In the genomic region with DNA sequence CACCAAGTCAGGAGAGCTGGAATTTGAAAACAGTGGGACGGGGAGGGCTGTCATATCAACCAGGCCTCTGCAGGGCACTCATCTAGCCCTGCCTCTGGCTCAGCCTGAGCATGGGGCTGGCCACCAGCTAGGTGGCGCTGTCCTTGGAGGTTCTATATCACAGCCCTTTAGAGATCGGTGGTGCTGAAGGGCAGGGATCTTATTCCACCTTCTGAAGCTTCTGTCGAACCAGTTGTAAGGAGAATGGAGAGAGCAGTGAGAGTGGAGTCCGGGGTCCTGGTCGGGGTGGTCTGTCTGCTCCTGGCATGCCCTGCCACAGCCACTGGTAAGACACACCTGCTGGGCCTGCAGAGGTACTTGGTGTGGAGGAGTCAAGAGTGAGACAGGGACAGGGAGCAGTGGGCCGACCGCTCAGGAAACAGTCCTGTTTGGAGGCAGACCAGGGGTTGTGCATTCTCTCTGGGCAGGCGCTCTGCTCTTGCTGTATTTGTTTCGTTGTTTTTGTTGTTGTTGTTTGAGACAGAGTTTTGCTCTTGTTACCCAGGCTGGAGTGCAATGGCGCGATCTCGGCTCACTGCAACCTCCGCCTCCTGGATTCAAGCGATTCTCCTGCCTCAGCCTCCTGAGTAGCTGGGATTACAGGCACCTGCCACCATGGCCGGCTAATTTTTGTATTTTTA, we compare ENCODE assay signal across 8 cellular contexts. TPM values are rescaled to one million over a fixed set of nuclear protein-coding genes. Genes with fewer than 3 reads are reported as not detected.
DNase-seq lines count a peak whose midpoint lies in the region; ATAC-seq and TF ChIP-seq lines count a peak whose summit lies in the region.

A gene with protein sequence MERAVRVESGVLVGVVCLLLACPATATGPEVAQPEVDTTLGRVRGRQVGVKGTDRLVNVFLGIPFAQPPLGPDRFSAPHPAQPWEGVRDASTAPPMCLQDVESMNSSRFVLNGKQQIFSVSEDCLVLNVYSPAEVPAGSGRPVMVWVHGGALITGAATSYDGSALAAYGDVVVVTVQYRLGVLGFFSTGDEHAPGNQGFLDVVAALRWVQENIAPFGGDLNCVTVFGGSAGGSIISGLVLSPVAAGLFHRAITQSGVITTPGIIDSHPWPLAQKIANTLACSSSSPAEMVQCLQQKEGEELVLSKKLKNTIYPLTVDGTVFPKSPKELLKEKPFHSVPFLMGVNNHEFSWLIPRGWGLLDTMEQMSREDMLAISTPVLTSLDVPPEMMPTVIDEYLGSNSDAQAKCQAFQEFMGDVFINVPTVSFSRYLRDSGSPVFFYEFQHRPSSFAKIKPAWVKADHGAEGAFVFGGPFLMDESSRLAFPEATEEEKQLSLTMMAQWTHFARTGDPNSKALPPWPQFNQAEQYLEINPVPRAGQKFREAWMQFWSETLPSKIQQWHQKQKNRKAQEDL (plus strand): TSS at position 202 of the 680 bp plus-strand sequence. CDS start 42 bp downstream, at position 244.

- no peaks in the 10 kb centered on the region for H3K36me3 Mint-ChIP-seq in naive thymus-derived CD4-positive, alpha-beta T cell

- no peaks in the 10 kb centered on the region for H3K9me3 Mint-ChIP-seq in naive thymus-derived CD4-positive, alpha-beta T cell

- peaks cover 10 to 33% (median 17%) of the 10 kb centered on the region in 7 donors for H3K4me1 Mint-ChIP-seq in naive thymus-derived CD4-positive, alpha-beta T cell

- CTCF ChIA-PET in AG04449 (lab: Yijun Ruan, JAX): interaction anchor here (0.8 to 6.1 kb wide), 27 partner anchors 9 to 226 kb away, joined by 3 to 57 read pairs (median 6); a partner anchor contains a TSS
- CTCF ChIA-PET in naive thymus-derived CD4-positive, alpha-beta T cell (lab: Charles Lee): interaction anchor here (0.6 to 1.2 kb wide), 2 partner anchors 14 to 18 kb away, joined by 3 to 4 read pairs; no protein-coding TSS in a partner anchor

- DNase-seq in AG04449 (ENCODE audit: low read depth, low spot score): no peak
- peak; percentile 73 for DNase-seq in GM13977 (ENCODE audit: low spot score)
- peak; percentile 51 for DNase-seq in NCI-H526 treated with DMSO at 0.1 percent for 48 hours (lab: John Stamatoyannopoulos, UW)
- DNase-seq in activated CD4-positive, alpha-beta T cell treated with anti-CD3 and anti-CD28 coated beads, Interleukin-2, amount 50 U/mL, for 4 hours: peak; percentile 49 to 54
- peak in 8 of 9 donors; percentile 23 to 71 (median 34) for DNase-seq in naive thymus-derived CD4-positive, alpha-beta T cell
- peak; percentile 76 to 78 for DNase-seq in thyroid gland

- TF ChIP-seq CTCF in AG04449 (IDR thresholded peaks at IDR 0.05; ENCODE audit: insufficient read depth, low read length, missing control alignments): peak; percentile 84
- TF ChIP-seq CTCF in GM13977 (IDR thresholded peaks at IDR 0.05; ENCODE audit: extremely low read depth, insufficient read depth, missing control alignments): peak; percentile 85
- peak; percentile 33 to 83 (median 66) for TF ChIP-seq CTCF in thyroid gland (IDR thresholded peaks at IDR 0.05)

- POLR2A ChIA-PET in AG04449 (lab: Yijun Ruan, JAX): no interaction called here
- POLR2A ChIA-PET in naive thymus-derived CD4-positive, alpha-beta T cell (lab: Charles Lee): no interaction called here

- H3K27me3 ChIP-seq in esophagus (ENCODE audit: control insufficient read depth in 1 of 2, insufficient read depth in 2 of 2, low read length in 2 of 2): no peaks in the 10 kb centered on the region
- H3K27me3 ChIP-seq in naive thymus-derived CD4-positive, alpha-beta T cell (ENCODE audit: control insufficient read depth in 2 of 2, insufficient read depth in 2 of 2, low read length in 2 of 2): no peaks in the 10 kb centered on the region
- no peaks in the 10 kb centered on the region for H3K27me3 ChIP-seq in thyroid gland

- H3K4me3 ChIP-seq in AG04449 (ENCODE audit: low read depth, low read length) (no peak within 1 kb of the TSS), esophagus (ENCODE audit: low read depth in 1 of 2, low read length in 2 of 2) (no peak within 1 kb of the TSS), thyroid gland (replicated peaks in 1 of 3) (no peak within 1 kb of the TSS)
- no peak within 1 kb of the TSS for H3K4me3 ChIP-seq in naive thymus-derived CD4-positive, alpha-beta T cell (ENCODE audit: low read length)

- peak; percentile 78 for ATAC-seq in HG03280 (IDR thresholded peaks at IDR 0.05; ENCODE audit: unreplicated experiment)
- ATAC-seq in naive thymus-derived CD4-positive, alpha-beta T cell: peak; percentile 90

- no peak for TF ChIP-seq POLR2A in thyroid gland (IDR thresholded peaks at IDR 0.05)

- peak within 1 kb of the TSS in 2 of 9 donors; percentile 68 to 91 for H3K27ac Mint-ChIP-seq in naive thymus-derived CD4-positive, alpha-beta T cell

- peaks cover 0 to 5% (median 0%) of the 10 kb centered on the region in 5 donors for H3K27me3 Mint-ChIP-seq in naive thymus-derived CD4-positive, alpha-beta T cell

- H3K27ac ChIP-seq in esophagus (ENCODE audit: low read depth in 2 of 2, low read length in 1 of 2) (peak within 1 kb of the TSS; percentile 27 to 65), thyroid gland (no peak within 1 kb of the TSS)
- no peak within 1 kb of the TSS for H3K27ac ChIP-seq in naive thymus-derived CD4-positive, alpha-beta T cell (ENCODE audit: low read depth, low read length)

- in situ Hi-C loops in GM13977 (cut with MboI; ENCODE audit: low pct_unique_long_range_greater_than_20kb, low sequenced_read_pairs, unreplicated experiment): no loop called here

- H3K9me3 ChIP-seq in esophagus (ENCODE audit: control insufficient read depth in 2 of 2, insufficient read depth in 1 of 2, low read depth in 1 of 2, low read length in 1 of 2) (no peaks in the 10 kb centered on the region), thyroid gland (no peaks in the 10 kb centered on the region)
- H3K9me3 ChIP-seq in naive thymus-derived CD4-positive, alpha-beta T cell (ENCODE audit: control insufficient read depth in 2 of 3, low read length in 3 of 3): no peaks in the 10 kb centered on the region

- H3K36me3 ChIP-seq in esophagus (ENCODE audit: control insufficient read depth in 2 of 2, insufficient read depth in 2 of 2, low read length in 1 of 2) (no peaks in the 10 kb centered on the region), thyroid gland (no peaks in the 10 kb centered on the region)
- H3K36me3 ChIP-seq in naive thymus-derived CD4-positive, alpha-beta T cell (ENCODE audit: control insufficient read depth in 2 of 3, insufficient read depth in 3 of 3, low read length in 3 of 3): no peaks in the 10 kb centered on the region

- H3K4me3 Mint-ChIP-seq in naive thymus-derived CD4-positive, alpha-beta T cell: peak within 1 kb of the TSS in 1 of 10 donors; percentile 92

- H3K4me1 ChIP-seq in esophagus (ENCODE audit: control insufficient read depth in 2 of 2, insufficient read depth in 2 of 2, low read length in 1 of 2) (peaks cover 0 to 8% of the 10 kb centered on the region in 2 donors), thyroid gland (no peaks in the 10 kb centered on the region)
- H3K4me1 ChIP-seq in naive thymus-derived CD4-positive, alpha-beta T cell (ENCODE audit: control insufficient read depth in 2 of 2, insufficient read depth in 2 of 2, low read length in 2 of 2): no peaks in the 10 kb centered on the region

- intact Hi-C loops in naive thymus-derived CD4-positive, alpha-beta T cell (cut with micrococcal nuclease): no loop called here
- intact Hi-C loops in thyroid gland (cut with DNase I): no loop called here

- WGBS in esophagus, 2 donors: 57 to 70% methylated on average over 16 of the region's 16 CpGs
- WGBS in thyroid gland, 2 donors: 62% methylated on average over 16 of the region's 16 CpGs

RNA-seq across cellular contexts. Expression of the gene that starts here (rescaled TPM):
- 1 to 10 TPM; 1.8 to 4.8 TPM for polyA plus RNA-seq in esophagus
- 10 to 100 TPM in 1 of 5 experiments, under 1 TPM in 3, not detected in 1; 0.32 to 11.5 (median 0.77) TPM for total RNA-seq in naive thymus-derived CD4-positive, alpha-beta T cell
- polyA plus RNA-seq in naive thymus-derived CD4-positive, alpha-beta T cell: not detected
- total RNA-seq in thyroid gland: 1 to 10 TPM in 1 of 4 donors, under 1 TPM in 2, not detected in 1; 0.13 to 1.3 (median 0.22) TPM

Comparison
In these comparisons a context has a peak if more than half of its experiments do, and no peak if none do; other contexts are left out.
1. H3K27ac ChIP-seq: peak in esophagus (2 of 2); none in naive thymus-derived CD4-positive, alpha-beta T cell (single experiment) and thyroid gland (0 of 3).
2. Peak in every context shown above with its lines, with median percentiles within 50 percentile points of each other: CTCF ChIP-seq.